2 cellular contexts compared by ENCODE assay signal in the genomic region with DNA sequence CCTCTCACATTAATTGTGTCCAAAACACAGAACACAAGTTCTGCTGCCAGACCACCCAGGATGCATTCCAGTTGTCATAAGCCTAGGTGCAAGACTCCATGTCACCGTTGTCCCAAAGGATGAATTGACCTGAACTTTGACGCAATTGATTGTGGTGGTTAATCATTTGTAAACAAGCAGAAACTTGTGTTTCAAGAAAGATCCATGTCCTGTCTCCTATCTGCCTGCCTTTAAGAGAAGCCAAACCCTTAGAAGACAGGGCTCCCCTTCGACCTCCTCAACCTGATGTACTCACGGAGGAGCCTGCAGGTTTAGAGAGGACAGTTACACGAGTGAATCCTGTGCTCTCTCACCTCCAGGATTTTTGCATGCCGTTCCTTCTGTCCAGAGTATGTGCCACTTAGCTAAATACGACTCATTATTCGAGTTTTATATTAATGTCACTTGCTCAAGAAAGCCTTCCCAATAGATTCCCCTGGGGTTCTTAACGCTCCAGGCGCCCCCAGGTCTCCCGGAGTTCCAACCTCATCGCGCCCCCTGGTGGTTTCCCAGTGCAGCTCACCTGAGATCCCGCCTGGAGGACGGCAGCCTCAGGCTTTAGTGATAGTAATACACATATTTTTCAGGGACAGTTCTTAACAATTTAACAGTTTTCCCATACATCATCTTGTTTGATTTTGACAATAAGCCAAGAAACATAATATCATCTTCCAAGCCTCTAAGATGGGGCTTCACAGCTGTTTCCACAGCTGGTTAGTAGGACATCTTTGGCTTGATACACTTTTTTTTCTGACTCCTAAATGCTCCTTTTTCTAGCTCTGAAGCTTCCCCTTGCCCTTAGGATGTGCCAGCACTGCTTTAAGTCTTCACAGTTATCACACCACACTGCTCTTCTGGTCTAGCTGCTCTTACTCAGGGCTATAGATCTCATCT.
TF ChIP-seq lines count a peak whose summit lies in the region.

No MANE protein-coding gene starts in this region.

TF ChIP-seq in GM23338, 12 proteins besides CTCF, POLR2A, EP300 and RAD21 (continues in another document):
- TF ChIP-seq ZNF114 (CRISPR knock-in tag; IDR thresholded peaks at IDR 0.05) (no peak), STAT1 (IDR thresholded peaks at IDR 0.05; ENCODE audit: unreplicated experiment) (no peak), ZNF331 (CRISPR knock-in tag; IDR thresholded peaks at IDR 0.05; ENCODE audit: low read depth) (no peak), EZH2phosphoT487 (IDR thresholded peaks at IDR 0.05; ENCODE audit: unreplicated experiment) (no peak), EZH2 (IDR thresholded peaks at IDR 0.05; ENCODE audit: low read depth, unreplicated experiment) (no peak), POLR2AphosphoS5 (IDR thresholded peaks at IDR 0.05; ENCODE audit: low read depth) (no peak), CREB1 (CRISPR knock-in tag; IDR thresholded peaks at IDR 0.05; ENCODE audit: low read depth) (no peak), JUNB (IDR thresholded peaks at IDR 0.05; ENCODE audit: unreplicated experiment) (no peak), NANOG (IDR thresholded peaks at IDR 0.05; ENCODE audit: borderline replicate concordance) (no peak)
- TF ChIP-seq, protein P1, sequence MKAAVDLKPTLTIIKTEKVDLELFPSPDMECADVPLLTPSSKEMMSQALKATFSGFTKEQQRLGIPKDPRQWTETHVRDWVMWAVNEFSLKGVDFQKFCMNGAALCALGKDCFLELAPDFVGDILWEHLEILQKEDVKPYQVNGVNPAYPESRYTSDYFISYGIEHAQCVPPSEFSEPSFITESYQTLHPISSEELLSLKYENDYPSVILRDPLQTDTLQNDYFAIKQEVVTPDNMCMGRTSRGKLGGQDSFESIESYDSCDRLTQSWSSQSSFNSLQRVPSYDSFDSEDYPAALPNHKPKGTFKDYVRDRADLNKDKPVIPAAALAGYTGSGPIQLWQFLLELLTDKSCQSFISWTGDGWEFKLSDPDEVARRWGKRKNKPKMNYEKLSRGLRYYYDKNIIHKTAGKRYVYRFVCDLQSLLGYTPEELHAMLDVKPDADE (IDR thresholded peaks at IDR 0.05): no peak
- TF ChIP-seq, protein P2, sequence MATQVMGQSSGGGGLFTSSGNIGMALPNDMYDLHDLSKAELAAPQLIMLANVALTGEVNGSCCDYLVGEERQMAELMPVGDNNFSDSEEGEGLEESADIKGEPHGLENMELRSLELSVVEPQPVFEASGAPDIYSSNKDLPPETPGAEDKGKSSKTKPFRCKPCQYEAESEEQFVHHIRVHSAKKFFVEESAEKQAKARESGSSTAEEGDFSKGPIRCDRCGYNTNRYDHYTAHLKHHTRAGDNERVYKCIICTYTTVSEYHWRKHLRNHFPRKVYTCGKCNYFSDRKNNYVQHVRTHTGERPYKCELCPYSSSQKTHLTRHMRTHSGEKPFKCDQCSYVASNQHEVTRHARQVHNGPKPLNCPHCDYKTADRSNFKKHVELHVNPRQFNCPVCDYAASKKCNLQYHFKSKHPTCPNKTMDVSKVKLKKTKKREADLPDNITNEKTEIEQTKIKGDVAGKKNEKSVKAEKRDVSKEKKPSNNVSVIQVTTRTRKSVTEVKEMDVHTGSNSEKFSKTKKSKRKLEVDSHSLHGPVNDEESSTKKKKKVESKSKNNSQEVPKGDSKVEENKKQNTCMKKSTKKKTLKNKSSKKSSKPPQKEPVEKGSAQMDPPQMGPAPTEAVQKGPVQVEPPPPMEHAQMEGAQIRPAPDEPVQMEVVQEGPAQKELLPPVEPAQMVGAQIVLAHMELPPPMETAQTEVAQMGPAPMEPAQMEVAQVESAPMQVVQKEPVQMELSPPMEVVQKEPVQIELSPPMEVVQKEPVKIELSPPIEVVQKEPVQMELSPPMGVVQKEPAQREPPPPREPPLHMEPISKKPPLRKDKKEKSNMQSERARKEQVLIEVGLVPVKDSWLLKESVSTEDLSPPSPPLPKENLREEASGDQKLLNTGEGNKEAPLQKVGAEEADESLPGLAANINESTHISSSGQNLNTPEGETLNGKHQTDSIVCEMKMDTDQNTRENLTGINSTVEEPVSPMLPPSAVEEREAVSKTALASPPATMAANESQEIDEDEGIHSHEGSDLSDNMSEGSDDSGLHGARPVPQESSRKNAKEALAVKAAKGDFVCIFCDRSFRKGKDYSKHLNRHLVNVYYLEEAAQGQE (IDR thresholded peaks at IDR 0.05; ENCODE audit: unreplicated experiment): no peak

TF ChIP-seq in HepG2, 621 proteins besides CTCF, POLR2A, EP300 and RAD21 (continues in another document):
- peak; percentile 49 for TF ChIP-seq POGZ (CRISPR knock-in tag; IDR thresholded peaks at IDR 0.05)
- TF ChIP-seq ZNF644 (CRISPR knock-in tag; IDR thresholded peaks at IDR 0.05; ENCODE audit: low read depth): no peak
- peak; percentile 64 for TF ChIP-seq GATAD2A (CRISPR knock-in tag; IDR thresholded peaks at IDR 0.05)
- TF ChIP-seq, protein P3, sequence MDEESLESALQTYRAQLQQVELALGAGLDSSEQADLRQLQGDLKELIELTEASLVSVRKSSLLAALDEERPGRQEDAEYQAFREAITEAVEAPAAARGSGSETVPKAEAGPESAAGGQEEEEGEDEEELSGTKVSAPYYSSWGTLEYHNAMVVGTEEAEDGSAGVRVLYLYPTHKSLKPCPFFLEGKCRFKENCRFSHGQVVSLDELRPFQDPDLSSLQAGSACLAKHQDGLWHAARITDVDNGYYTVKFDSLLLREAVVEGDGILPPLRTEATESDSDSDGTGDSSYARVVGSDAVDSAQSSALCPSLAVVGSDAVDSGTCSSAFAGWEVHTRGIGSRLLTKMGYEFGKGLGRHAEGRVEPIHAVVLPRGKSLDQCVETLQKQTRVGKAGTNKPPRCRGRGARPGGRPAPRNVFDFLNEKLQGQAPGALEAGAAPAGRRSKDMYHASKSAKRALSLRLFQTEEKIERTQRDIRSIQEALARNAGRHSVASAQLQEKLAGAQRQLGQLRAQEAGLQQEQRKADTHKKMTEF (CRISPR knock-in tag; IDR thresholded peaks at IDR 0.05): no peak; the same call in 1 of the 2 replicates
- TF ChIP-seq, protein P4, sequence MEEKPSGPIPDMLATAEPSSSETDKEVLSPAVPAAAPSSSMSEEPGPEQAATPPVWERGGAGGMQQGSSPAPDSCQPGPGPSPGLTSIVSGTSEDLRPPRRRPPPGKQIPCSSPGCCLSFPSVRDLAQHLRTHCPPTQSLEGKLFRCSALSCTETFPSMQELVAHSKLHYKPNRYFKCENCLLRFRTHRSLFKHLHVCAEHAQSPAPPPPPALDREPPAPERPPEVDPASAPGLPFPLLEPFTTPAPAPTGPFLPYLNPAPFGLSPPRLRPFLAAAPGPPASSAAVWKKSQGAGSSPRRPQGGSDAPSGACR (CRISPR knock-in tag; IDR thresholded peaks at IDR 0.05): no peak
- TF ChIP-seq NFYC (CRISPR knock-in tag; IDR thresholded peaks at IDR 0.05): no peak
- no peak for TF ChIP-seq ZKSCAN1 (IDR thresholded peaks at IDR 0.05; ENCODE audit: low read length)
- TF ChIP-seq, protein P5, sequence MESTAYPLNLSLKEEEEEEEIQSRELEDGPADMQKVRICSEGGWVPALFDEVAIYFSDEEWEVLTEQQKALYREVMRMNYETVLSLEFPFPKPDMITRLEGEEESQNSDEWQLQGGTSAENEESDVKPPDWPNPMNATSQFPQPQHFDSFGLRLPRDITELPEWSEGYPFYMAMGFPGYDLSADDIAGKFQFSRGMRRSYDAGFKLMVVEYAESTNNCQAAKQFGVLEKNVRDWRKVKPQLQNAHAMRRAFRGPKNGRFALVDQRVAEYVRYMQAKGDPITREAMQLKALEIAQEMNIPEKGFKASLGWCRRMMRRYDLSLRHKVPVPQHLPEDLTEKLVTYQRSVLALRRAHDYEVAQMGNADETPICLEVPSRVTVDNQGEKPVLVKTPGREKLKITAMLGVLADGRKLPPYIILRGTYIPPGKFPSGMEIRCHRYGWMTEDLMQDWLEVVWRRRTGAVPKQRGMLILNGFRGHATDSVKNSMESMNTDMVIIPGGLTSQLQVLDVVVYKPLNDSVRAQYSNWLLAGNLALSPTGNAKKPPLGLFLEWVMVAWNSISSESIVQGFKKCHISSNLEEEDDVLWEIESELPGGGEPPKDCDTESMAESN (CRISPR knock-in tag; conservative IDR thresholded peaks at IDR 0.05): no peak
- no peak for TF ChIP-seq JUNB (CRISPR knock-in tag; IDR thresholded peaks at IDR 0.05; ENCODE audit: borderline replicate concordance)
- no peak for TF ChIP-seq REXO4 (CRISPR knock-in tag; IDR thresholded peaks at IDR 0.05; ENCODE audit: borderline replicate concordance)
- TF ChIP-seq ZNF839 (CRISPR knock-in tag; IDR thresholded peaks at IDR 0.05; ENCODE audit: borderline replicate concordance): no peak
- peak; percentile 37; the same call in 1 of the 2 replicates for TF ChIP-seq CREM (IDR thresholded peaks at IDR 0.05)
- TF ChIP-seq CREM (CRISPR knock-in tag; IDR thresholded peaks at IDR 0.05): no peak
- TF ChIP-seq IKZF4 (CRISPR knock-in tag; IDR thresholded peaks at IDR 0.05; ENCODE audit: borderline replicate concordance, low read depth, not compliant biosample characterization): no peak
- no peak for TF ChIP-seq ELF1 (CRISPR knock-in tag; IDR thresholded peaks at IDR 0.05)
- TF ChIP-seq DNMT1 (CRISPR knock-in tag; IDR thresholded peaks at IDR 0.05): no peak
- peak; percentile 33; the same call in 1 of the 2 replicates for TF ChIP-seq ZNF3 (CRISPR knock-in tag; IDR thresholded peaks at IDR 0.05)
- TF ChIP-seq ZKSCAN8 (CRISPR knock-in tag; IDR thresholded peaks at IDR 0.05; ENCODE audit: borderline replicate concordance): no peak
- TF ChIP-seq ZNF724P (CRISPR knock-in tag; IDR thresholded peaks at IDR 0.05; ENCODE audit: borderline replicate concordance): no peak
- TF ChIP-seq BCL6 (CRISPR knock-in tag; IDR thresholded peaks at IDR 0.05): peak; percentile 80
- peak; percentile 31; the same call in 1 of the 2 replicates for TF ChIP-seq SMAD3 (CRISPR knock-in tag; IDR thresholded peaks at IDR 0.05)
- no peak for TF ChIP-seq ZNF296 (CRISPR knock-in tag; conservative IDR thresholded peaks at IDR 0.05)
- TF ChIP-seq, protein P6, sequence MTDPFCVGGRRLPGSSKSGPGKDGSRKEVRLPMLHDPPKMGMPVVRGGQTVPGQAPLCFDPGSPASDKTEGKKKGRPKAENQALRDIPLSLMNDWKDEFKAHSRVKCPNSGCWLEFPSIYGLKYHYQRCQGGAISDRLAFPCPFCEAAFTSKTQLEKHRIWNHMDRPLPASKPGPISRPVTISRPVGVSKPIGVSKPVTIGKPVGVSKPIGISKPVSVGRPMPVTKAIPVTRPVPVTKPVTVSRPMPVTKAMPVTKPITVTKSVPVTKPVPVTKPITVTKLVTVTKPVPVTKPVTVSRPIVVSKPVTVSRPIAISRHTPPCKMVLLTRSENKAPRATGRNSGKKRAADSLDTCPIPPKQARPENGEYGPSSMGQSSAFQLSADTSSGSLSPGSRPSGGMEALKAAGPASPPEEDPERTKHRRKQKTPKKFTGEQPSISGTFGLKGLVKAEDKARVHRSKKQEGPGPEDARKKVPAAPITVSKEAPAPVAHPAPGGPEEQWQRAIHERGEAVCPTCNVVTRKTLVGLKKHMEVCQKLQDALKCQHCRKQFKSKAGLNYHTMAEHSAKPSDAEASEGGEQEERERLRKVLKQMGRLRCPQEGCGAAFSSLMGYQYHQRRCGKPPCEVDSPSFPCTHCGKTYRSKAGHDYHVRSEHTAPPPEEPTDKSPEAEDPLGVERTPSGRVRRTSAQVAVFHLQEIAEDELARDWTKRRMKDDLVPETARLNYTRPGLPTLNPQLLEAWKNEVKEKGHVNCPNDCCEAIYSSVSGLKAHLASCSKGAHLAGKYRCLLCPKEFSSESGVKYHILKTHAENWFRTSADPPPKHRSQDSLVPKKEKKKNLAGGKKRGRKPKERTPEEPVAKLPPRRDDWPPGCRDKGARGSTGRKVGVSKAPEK (CRISPR knock-in tag; IDR thresholded peaks at IDR 0.05; ENCODE audit: borderline replicate concordance): no peak
- TF ChIP-seq KLF15 (CRISPR knock-in tag; IDR thresholded peaks at IDR 0.05; ENCODE audit: borderline replicate concordance): no peak
- TF ChIP-seq, protein P7, sequence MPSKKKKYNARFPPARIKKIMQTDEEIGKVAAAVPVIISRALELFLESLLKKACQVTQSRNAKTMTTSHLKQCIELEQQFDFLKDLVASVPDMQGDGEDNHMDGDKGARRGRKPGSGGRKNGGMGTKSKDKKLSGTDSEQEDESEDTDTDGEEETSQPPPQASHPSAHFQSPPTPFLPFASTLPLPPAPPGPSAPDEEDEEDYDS (CRISPR knock-in tag; IDR thresholded peaks at IDR 0.05): no peak
- TF ChIP-seq CENPT (CRISPR knock-in tag; IDR thresholded peaks at IDR 0.05; ENCODE audit: low read depth): no peak
- TF ChIP-seq HMGA1 (CRISPR knock-in tag; conservative IDR thresholded peaks at IDR 0.05): no peak
- TF ChIP-seq NFKBIZ (CRISPR knock-in tag; IDR thresholded peaks at IDR 0.05): no peak
- no peak; the same call in 1 of the 2 replicates for TF ChIP-seq ZNF619 (CRISPR knock-in tag; IDR thresholded peaks at IDR 0.05)
- no peak for TF ChIP-seq TOPORS (CRISPR knock-in tag; IDR thresholded peaks at IDR 0.05)
- TF ChIP-seq, protein P8, sequence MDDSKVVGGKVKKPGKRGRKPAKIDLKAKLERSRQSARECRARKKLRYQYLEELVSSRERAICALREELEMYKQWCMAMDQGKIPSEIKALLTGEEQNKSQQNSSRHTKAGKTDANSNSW (CRISPR knock-in tag; IDR thresholded peaks at IDR 0.05; ENCODE audit: borderline replicate concordance): no peak
- peak; percentile 68; the same call in 1 of the 2 replicates for TF ChIP-seq RARA (CRISPR knock-in tag; IDR thresholded peaks at IDR 0.05)
- TF ChIP-seq ATAD3A (CRISPR knock-in tag; IDR thresholded peaks at IDR 0.05): no peak
- TF ChIP-seq REL (CRISPR knock-in tag; conservative IDR thresholded peaks at IDR 0.05): no peak
- TF ChIP-seq ZNF430 (CRISPR knock-in tag; IDR thresholded peaks at IDR 0.05): no peak
- 0 out of 2 replicates have a peak, but pooled peaks have one; percentile 29 for TF ChIP-seq ETV5 (CRISPR knock-in tag; IDR thresholded peaks at IDR 0.05; ENCODE audit: borderline replicate concordance)
- no peak for TF ChIP-seq SKI (IDR thresholded peaks at IDR 0.05; ENCODE audit: partially characterized antibody)
- no peak for TF ChIP-seq ZNF577 (CRISPR knock-in tag; IDR thresholded peaks at IDR 0.05; ENCODE audit: borderline replicate concordance, low read depth)
- TF ChIP-seq YEATS2 (CRISPR knock-in tag; IDR thresholded peaks at IDR 0.05; ENCODE audit: borderline replicate concordance): no peak
- no peak for TF ChIP-seq ZNF703 (CRISPR knock-in tag; IDR thresholded peaks at IDR 0.05; ENCODE audit: borderline replicate concordance)
- TF ChIP-seq PITX1 (CRISPR knock-in tag; IDR thresholded peaks at IDR 0.05): no peak
- TF ChIP-seq ZBTB21 (CRISPR knock-in tag; IDR thresholded peaks at IDR 0.05): peak; percentile 64; the same call in 1 of the 2 replicates
- TF ChIP-seq TMF1 (CRISPR knock-in tag; IDR thresholded peaks at IDR 0.05; ENCODE audit: low read depth): no peak
